26 cellular contexts compared by ENCODE assay signal in genomic region chr2:118609138-118609537, GRCh38.
"Had no signal": no experiment of that assay in that cellular context is flagged by ENCODE, and none has a peak within 500 bp of the region (broad histone marks: within the 10 kb centered on the region; RNA-seq: fewer than 3 reads in every experiment).

No MANE protein-coding gene starts in this region.

- FAIRE-seq: RCC 7860 had no signal

- DNase-seq: activated CD4-positive, alpha-beta T cell treated with anti-CD3 and anti-CD28 coated beads for 48 hours; activated CD4-positive, alpha-beta T cell treated with anti-CD3 and anti-CD28 coated beads, Interleukin-2, amount 50 U/mL, for 4 hours; activated CD4-positive, CD25-positive, alpha-beta regulatory T cell treated with anti-CD3 and anti-CD28 coated beads, Interleukin-2, amount 50 U/mL, for 72 hours; activated CD8-positive, alpha-beta memory T cell treated with anti-CD3 and anti-CD28 coated beads, Interleukin-2, amount 50 U/mL, for 48 hours; activated CD8-positive, alpha-beta T cell treated with anti-CD3 and anti-CD28 coated beads, Interleukin-2, amount 10 ng/mL, durations not matched to agents 7 days and 5 days; activated naive CD4-positive, alpha-beta T cell treated with anti-CD3 and anti-CD28 coated beads, Interleukin-2, amount 50 U/mL, for 16 hours; activated naive CD8-positive, alpha-beta T cell treated with anti-CD3 and anti-CD28 coated beads, Interleukin-2, amount 10 ng/mL, durations not matched to agents 7 days and 5 days; activated T-cell treated with anti-CD3 and anti-CD28 coated beads, Interleukin-2, amount 50 U/mL, for 1 hour; adrenal gland; aorta; MM.1S; NCI-H1092 treated with DMSO at 0.1 percent for 48 hours; NCI-H1417 treated with DMSO at 0.1 percent for 48 hours; NCI-H1694; NCI-H2029; NCI-H345; NCI-H510A; NCI-H526 treated with DMSO at 0.1 percent for 48 hours; NCI-H82; NK-92 treated with Interleukin-12 subunit alpha and Interleukin-12 subunit beta, amount 100 ng/mL, for 24 hours; PC-3; SHP77; SW 1271 had no signal

- ATAC-seq: activated CD8-positive, alpha-beta T cell treated with anti-CD3 and anti-CD28 coated beads, Interleukin-2, amount 10 ng/mL, durations not matched to agents 7 days and 5 days; PC-3; SK-N-SH treated with all-trans-retinoic acid at 6 μM for 48 hours had no signal

- H3K27me3 ChIP-seq: adrenal gland had no signal

- H3K36me3 ChIP-seq: adrenal gland, SJSA1 had no signal

- H3K9me3 ChIP-seq: adrenal gland, SJSA1 had no signal

- H3K27ac ChIP-seq: adrenal gland, SJSA1 had no signal

- H3K4me3 ChIP-seq: adrenal gland, SJSA1 had no signal

- H3K4me1 ChIP-seq: adrenal gland, SJSA1 had no signal
